Comparison of ENCODE assay signal across 1 cellular context in the genomic region with DNA sequence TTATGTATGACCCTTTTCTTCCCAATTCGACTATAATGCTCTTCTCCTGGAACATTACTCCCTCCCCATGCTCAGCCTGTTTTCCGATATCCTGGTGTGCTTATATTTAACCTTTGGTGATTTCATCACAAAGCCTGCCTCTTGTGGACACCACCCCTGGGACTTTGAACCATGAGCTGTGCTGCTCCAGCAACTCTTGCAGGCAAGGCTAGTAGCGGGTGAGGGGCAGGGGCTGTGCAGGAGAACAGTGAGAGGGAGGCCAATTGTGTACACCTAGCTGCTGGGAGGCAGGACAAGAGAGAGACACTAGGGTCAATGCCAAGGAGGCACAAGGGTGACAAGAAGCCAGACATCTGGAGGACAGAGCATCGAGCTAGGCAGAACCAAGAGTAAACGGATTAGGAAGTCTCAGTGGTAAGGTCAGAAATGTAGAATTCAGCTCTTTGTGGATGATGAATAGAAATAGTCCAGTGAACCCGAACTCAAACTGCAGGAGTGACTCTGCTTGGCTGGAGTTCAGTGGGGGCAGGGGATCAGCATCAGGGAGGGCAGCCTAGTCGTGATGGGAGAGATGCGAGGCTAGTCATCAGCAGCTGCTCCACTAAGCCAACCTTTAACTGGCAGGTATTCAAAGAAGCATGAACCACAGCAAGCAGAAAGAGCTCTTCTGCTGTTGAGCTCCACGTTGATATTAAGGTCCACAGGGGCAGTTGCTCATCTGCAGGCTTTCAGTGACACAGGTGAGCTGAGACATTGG.
A peak's percentile ranks its signal among the peaks of the same experiment; 100 is the strongest.
TF ChIP-seq lines count a peak whose summit lies in the region.

No MANE protein-coding gene starts in this region.

TF ChIP-seq in HepG2, 621 proteins besides CTCF, POLR2A, EP300 and RAD21 (continued from another document and continues in another):
- peak; percentile 63 for TF ChIP-seq MED1 (CRISPR knock-in tag; IDR thresholded peaks at IDR 0.05)
- no peak for TF ChIP-seq MBD4 (IDR thresholded peaks at IDR 0.05; ENCODE audit: borderline replicate concordance, low read length)
- no peak for TF ChIP-seq SMC3 (IDR thresholded peaks at IDR 0.05; ENCODE audit: low read length)
- TF ChIP-seq, protein P1, sequence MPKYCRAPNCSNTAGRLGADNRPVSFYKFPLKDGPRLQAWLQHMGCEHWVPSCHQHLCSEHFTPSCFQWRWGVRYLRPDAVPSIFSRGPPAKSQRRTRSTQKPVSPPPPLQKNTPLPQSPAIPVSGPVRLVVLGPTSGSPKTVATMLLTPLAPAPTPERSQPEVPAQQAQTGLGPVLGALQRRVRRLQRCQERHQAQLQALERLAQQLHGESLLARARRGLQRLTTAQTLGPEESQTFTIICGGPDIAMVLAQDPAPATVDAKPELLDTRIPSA (CRISPR knock-in tag; IDR thresholded peaks at IDR 0.05; ENCODE audit: borderline replicate concordance): no peak
- TF ChIP-seq ZNF749 (CRISPR knock-in tag; IDR thresholded peaks at IDR 0.05; ENCODE audit: borderline replicate concordance): 0 out of 2 replicates have a peak, but pooled peaks have one; percentile 45
- peak; percentile 68 for TF ChIP-seq JUN (CRISPR knock-in tag; IDR thresholded peaks at IDR 0.05)
- TF ChIP-seq, protein P2, sequence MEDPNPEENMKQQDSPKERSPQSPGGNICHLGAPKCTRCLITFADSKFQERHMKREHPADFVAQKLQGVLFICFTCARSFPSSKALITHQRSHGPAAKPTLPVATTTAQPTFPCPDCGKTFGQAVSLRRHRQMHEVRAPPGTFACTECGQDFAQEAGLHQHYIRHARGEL (CRISPR knock-in tag; IDR thresholded peaks at IDR 0.05): no peak
- TF ChIP-seq ZSCAN30 (CRISPR knock-in tag; IDR thresholded peaks at IDR 0.05): no peak
- no peak for TF ChIP-seq ZNF850 (CRISPR knock-in tag; conservative IDR thresholded peaks at IDR 0.05)
- TF ChIP-seq, protein P3, sequence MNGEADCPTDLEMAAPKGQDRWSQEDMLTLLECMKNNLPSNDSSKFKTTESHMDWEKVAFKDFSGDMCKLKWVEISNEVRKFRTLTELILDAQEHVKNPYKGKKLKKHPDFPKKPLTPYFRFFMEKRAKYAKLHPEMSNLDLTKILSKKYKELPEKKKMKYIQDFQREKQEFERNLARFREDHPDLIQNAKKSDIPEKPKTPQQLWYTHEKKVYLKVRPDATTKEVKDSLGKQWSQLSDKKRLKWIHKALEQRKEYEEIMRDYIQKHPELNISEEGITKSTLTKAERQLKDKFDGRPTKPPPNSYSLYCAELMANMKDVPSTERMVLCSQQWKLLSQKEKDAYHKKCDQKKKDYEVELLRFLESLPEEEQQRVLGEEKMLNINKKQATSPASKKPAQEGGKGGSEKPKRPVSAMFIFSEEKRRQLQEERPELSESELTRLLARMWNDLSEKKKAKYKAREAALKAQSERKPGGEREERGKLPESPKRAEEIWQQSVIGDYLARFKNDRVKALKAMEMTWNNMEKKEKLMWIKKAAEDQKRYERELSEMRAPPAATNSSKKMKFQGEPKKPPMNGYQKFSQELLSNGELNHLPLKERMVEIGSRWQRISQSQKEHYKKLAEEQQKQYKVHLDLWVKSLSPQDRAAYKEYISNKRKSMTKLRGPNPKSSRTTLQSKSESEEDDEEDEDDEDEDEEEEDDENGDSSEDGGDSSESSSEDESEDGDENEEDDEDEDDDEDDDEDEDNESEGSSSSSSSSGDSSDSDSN (CRISPR knock-in tag; IDR thresholded peaks at IDR 0.05): 0 out of 2 replicates have a peak, but pooled peaks have one; percentile 17
- TF ChIP-seq, protein P4, sequence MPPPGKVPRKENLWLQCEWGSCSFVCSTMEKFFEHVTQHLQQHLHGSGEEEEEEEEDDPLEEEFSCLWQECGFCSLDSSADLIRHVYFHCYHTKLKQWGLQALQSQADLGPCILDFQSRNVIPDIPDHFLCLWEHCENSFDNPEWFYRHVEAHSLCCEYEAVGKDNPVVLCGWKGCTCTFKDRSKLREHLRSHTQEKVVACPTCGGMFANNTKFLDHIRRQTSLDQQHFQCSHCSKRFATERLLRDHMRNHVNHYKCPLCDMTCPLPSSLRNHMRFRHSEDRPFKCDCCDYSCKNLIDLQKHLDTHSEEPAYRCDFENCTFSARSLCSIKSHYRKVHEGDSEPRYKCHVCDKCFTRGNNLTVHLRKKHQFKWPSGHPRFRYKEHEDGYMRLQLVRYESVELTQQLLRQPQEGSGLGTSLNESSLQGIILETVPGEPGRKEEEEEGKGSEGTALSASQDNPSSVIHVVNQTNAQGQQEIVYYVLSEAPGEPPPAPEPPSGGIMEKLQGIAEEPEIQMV (CRISPR knock-in tag; IDR thresholded peaks at IDR 0.05; ENCODE audit: low read depth): peak; percentile 47; the same call in 1 of the 2 replicates
- no peak for TF ChIP-seq FOXA1 (IDR thresholded peaks at IDR 0.05)
- peak; percentile 78 for TF ChIP-seq FOXA1 (CRISPR knock-in tag; IDR thresholded peaks at IDR 0.05)
- 0 out of 2 replicates have a peak, but pooled peaks have one; percentile 35 for TF ChIP-seq CREM (IDR thresholded peaks at IDR 0.05)
- no peak for TF ChIP-seq CREM (CRISPR knock-in tag; IDR thresholded peaks at IDR 0.05)
- TF ChIP-seq, protein P5, sequence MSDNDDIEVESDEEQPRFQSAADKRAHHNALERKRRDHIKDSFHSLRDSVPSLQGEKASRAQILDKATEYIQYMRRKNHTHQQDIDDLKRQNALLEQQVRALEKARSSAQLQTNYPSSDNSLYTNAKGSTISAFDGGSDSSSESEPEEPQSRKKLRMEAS (IDR thresholded peaks at IDR 0.05): peak; percentile 41; the same call in 1 of the 2 replicates
- no peak for TF ChIP-seq NONO (IDR thresholded peaks at IDR 0.05)
- TF ChIP-seq NONO (CRISPR knock-in tag; conservative IDR thresholded peaks at IDR 0.05): peak; percentile 73
- TF ChIP-seq NR3C1 (CRISPR knock-in tag; IDR thresholded peaks at IDR 0.05): no peak
- TF ChIP-seq, protein P6, sequence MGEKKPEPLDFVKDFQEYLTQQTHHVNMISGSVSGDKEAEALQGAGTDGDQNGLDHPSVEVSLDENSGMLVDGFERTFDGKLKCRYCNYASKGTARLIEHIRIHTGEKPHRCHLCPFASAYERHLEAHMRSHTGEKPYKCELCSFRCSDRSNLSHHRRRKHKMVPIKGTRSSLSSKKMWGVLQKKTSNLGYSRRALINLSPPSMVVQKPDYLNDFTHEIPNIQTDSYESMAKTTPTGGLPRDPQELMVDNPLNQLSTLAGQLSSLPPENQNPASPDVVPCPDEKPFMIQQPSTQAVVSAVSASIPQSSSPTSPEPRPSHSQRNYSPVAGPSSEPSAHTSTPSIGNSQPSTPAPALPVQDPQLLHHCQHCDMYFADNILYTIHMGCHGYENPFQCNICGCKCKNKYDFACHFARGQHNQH (CRISPR knock-in tag; IDR thresholded peaks at IDR 0.05): peak; percentile 73; the same call in 1 of the 2 replicates
- TF ChIP-seq, protein P7, sequence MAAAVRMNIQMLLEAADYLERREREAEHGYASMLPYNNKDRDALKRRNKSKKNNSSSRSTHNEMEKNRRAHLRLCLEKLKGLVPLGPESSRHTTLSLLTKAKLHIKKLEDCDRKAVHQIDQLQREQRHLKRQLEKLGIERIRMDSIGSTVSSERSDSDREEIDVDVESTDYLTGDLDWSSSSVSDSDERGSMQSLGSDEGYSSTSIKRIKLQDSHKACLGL (CRISPR knock-in tag; IDR thresholded peaks at IDR 0.05): 0 out of 2 replicates have a peak, but pooled peaks have one; percentile 26
- TF ChIP-seq ARNTL (CRISPR knock-in tag; IDR thresholded peaks at IDR 0.05): 0 out of 2 replicates have a peak, but pooled peaks have one; percentile 33
- TF ChIP-seq, protein P8, sequence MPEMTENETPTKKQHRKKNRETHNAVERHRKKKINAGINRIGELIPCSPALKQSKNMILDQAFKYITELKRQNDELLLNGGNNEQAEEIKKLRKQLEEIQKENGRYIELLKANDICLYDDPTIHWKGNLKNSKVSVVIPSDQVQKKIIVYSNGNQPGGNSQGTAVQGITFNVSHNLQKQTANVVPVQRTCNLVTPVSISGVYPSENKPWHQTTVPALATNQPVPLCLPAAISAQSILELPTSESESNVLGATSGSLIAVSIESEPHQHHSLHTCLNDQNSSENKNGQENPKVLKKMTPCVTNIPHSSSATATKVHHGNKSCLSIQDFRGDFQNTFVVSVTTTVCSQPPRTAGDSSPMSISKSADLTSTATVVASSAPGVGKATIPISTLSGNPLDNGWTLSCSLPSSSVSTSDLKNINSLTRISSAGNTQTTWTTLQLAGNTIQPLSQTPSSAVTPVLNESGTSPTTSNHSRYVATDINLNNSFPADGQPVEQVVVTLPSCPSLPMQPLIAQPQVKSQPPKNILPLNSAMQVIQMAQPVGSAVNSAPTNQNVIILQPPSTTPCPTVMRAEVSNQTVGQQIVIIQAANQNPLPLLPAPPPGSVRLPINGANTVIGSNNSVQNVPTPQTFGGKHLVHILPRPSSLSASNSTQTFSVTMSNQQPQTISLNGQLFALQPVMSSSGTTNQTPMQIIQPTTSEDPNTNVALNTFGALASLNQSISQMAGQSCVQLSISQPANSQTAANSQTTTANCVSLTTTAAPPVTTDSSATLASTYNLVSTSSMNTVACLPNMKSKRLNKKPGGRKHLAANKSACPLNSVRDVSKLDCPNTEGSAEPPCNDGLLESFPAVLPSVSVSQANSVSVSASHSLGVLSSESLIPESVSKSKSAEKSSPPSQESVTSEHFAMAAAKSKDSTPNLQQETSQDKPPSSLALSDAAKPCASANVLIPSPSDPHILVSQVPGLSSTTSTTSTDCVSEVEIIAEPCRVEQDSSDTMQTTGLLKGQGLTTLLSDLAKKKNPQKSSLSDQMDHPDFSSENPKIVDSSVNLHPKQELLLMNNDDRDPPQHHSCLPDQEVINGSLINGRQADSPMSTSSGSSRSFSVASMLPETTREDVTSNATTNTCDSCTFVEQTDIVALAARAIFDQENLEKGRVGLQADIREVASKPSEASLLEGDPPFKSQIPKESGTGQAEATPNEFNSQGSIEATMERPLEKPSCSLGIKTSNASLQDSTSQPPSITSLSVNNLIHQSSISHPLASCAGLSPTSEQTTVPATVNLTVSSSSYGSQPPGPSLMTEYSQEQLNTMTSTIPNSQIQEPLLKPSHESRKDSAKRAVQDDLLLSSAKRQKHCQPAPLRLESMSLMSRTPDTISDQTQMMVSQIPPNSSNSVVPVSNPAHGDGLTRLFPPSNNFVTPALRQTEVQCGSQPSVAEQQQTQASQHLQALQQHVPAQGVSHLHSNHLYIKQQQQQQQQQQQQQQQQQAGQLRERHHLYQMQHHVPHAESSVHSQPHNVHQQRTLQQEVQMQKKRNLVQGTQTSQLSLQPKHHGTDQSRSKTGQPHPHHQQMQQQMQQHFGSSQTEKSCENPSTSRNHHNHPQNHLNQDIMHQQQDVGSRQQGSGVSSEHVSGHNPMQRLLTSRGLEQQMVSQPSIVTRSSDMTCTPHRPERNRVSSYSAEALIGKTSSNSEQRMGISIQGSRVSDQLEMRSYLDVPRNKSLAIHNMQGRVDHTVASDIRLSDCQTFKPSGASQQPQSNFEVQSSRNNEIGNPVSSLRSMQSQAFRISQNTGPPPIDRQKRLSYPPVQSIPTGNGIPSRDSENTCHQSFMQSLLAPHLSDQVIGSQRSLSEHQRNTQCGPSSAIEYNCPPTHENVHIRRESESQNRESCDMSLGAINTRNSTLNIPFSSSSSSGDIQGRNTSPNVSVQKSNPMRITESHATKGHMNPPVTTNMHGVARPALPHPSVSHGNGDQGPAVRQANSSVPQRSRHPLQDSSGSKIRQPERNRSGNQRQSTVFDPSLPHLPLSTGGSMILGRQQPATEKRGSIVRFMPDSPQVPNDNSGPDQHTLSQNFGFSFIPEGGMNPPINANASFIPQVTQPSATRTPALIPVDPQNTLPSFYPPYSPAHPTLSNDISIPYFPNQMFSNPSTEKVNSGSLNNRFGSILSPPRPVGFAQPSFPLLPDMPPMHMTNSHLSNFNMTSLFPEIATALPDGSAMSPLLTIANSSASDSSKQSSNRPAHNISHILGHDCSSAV (CRISPR knock-in tag; IDR thresholded peaks at IDR 0.05; ENCODE audit: borderline replicate concordance): no peak
- peak; percentile 38; the same call in 1 of the 2 replicates for TF ChIP-seq ETV5 (CRISPR knock-in tag; IDR thresholded peaks at IDR 0.05; ENCODE audit: borderline replicate concordance)
- TF ChIP-seq, protein P9, sequence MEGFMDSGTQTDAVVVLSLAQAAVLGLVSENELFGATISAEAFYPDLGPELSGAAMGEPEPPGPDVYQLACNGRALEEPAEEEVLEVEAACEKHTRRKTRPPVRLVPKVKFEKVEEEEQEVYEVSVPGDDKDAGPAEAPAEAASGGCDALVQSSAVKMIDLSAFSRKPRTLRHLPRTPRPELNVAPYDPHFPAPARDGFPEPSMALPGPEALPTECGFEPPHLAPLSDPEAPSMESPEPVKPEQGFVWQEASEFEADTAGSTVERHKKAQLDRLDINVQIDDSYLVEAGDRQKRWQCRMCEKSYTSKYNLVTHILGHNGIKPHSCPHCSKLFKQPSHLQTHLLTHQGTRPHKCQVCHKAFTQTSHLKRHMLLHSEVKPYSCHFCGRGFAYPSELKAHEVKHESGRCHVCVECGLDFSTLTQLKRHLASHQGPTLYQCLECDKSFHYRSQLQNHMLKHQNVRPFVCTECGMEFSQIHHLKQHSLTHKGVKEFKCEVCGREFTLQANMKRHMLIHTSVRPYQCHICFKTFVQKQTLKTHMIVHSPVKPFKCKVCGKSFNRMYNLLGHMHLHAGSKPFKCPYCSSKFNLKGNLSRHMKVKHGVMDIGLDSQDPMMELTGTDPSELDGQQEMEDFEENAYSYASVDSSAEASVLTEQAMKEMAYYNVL (CRISPR knock-in tag; IDR thresholded peaks at IDR 0.05; ENCODE audit: borderline replicate concordance): peak; percentile 56; the same call in 1 of the 2 replicates
- no peak for TF ChIP-seq NFYB (CRISPR knock-in tag; IDR thresholded peaks at IDR 0.05)
- no peak for TF ChIP-seq ZBTB1 (CRISPR knock-in tag; IDR thresholded peaks at IDR 0.05; ENCODE audit: borderline replicate concordance)
- no peak for TF ChIP-seq ZNF205 (CRISPR knock-in tag; IDR thresholded peaks at IDR 0.05)
- TF ChIP-seq, protein P10, sequence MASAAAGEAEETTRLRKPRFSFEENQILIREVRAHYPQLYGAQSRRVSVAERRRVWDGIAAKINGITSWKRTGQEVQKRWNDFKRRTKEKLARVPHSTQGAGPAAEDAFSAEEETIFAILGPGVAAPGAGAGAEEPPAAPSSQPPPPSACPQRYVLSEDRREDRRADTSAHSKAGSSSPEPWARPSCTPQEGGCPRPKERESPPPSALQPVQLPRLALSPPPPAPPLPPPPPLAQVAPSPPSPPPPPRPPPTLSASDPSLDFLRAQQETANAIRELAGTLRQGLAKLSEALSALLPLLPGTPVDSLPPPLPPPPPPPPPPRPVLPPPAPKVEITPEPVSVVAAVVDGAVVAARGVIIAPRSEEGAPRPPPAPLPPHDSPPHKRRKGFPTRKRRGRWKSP (CRISPR knock-in tag; IDR thresholded peaks at IDR 0.05): 0 out of 2 replicates have a peak, but pooled peaks have one; percentile 29
- peak; percentile 84; the same call in 1 of the 2 replicates for TF ChIP-seq TRIM24 (CRISPR knock-in tag; IDR thresholded peaks at IDR 0.05)
- TF ChIP-seq HMG20B (CRISPR knock-in tag; conservative IDR thresholded peaks at IDR 0.05): peak; percentile 59; the same call in 1 of the 2 replicates
- TF ChIP-seq, protein P11, sequence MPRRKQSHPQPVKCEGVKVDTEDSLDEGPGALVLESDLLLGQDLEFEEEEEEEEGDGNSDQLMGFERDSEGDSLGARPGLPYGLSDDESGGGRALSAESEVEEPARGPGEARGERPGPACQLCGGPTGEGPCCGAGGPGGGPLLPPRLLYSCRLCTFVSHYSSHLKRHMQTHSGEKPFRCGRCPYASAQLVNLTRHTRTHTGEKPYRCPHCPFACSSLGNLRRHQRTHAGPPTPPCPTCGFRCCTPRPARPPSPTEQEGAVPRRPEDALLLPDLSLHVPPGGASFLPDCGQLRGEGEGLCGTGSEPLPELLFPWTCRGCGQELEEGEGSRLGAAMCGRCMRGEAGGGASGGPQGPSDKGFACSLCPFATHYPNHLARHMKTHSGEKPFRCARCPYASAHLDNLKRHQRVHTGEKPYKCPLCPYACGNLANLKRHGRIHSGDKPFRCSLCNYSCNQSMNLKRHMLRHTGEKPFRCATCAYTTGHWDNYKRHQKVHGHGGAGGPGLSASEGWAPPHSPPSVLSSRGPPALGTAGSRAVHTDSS (CRISPR knock-in tag; conservative IDR thresholded peaks at IDR 0.05): no peak
